ENCODE assay signal across 15 cellular contexts in the genomic region with DNA sequence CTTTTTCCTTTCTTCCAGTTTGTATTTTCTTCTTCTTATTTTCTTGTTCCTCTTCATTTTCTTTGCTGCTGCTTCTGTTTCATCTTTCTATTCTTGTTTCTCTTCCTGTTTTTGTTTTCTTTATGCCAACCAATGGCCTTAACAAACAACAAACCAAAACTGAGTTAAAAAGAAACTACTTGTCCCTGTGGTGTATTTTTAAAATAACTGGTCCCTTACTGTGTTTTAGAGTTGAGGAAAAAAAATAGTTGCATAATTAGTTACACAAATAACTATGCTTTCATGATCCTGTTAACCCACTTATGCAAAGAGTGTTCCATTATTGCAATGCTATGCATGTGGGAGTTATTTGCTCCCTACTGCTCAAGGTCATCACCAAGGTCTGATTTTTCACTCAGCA. TPM values are rescaled to one million over a fixed set of nuclear protein-coding genes. Genes with fewer than 3 reads are reported as not detected.
DNase-seq lines count a peak whose midpoint lies in the region; ATAC-seq and TF ChIP-seq lines count a peak whose summit lies in the region.
"Had no signal": no experiment of that assay in that cellular context is flagged by ENCODE, and none has a peak within 500 bp of the region (broad histone marks: within the 10 kb centered on the region; RNA-seq: fewer than 3 reads in every experiment).

No MANE protein-coding gene starts in this region.

- ATAC-seq in GM18519 (IDR thresholded peaks at IDR 0.05; ENCODE audit: low FRiP score, unreplicated experiment) (peak; percentile 68), GM19467 (IDR thresholded peaks at IDR 0.05; ENCODE audit: unreplicated experiment) (peak; percentile 69), HG02763 (IDR thresholded peaks at IDR 0.05; ENCODE audit: unreplicated experiment) (peak; percentile 81), HG03354 (IDR thresholded peaks at IDR 0.05; ENCODE audit: poor library complexity, severe bottlenecking, unreplicated experiment) (peak; percentile 76)
- ATAC-seq: stimulated activated naive CD8-positive, alpha-beta T cell treated with anti-CD3 and anti-CD28 coated beads, Interleukin-15, Interleukin-2, amounts not matched to agents 100 U/mL and 50 U/mL, for 24 hours had no signal

- DNase-seq in esophagus muscularis mucosa (ENCODE audit: extremely low spot score) (no peak), lower leg skin (ENCODE audit: low spot score in 2 of 2) (no peak), adrenal gland (no peak)
- no peak for DNase-seq in activated CD4-positive, alpha-beta memory T cell treated with anti-CD3 and anti-CD28 coated beads, Interleukin-2, amount 10 ng/mL, durations not matched to agents 7 days and 5 days
- DNase-seq: activated CD4-positive, alpha-beta T cell treated with anti-CD3 and anti-CD28 coated beads, Interleukin-2, amount 50 U/mL, for 1 hour; effector CD8-positive, alpha-beta T cell; NCI-H1694 treated with DMSO at 0.1 percent for 48 hours; SHP77 treated with DMSO at 0.1 percent for 48 hours; stimulated activated naive CD8-positive, alpha-beta T cell treated with anti-CD3 and anti-CD28 coated beads, Interleukin-15, Interleukin-2, amounts not matched to agents 100 U/mL and 50 U/mL, for 24 hours had no signal

- H3K4me1 ChIP-seq in esophagus muscularis mucosa (no peaks in the 10 kb centered on the region), adrenal gland (replicated peaks in 1 of 2) (no peaks in the 10 kb centered on the region)
- H3K4me1 ChIP-seq: vagina had no signal

- H3K4me3 Mint-ChIP-seq in activated CD4-positive, alpha-beta memory T cell treated with anti-CD3 and anti-CD28 coated beads, Interleukin-2, amount 10 ng/mL, durations not matched to agents 7 days and 5 days, result no peak overlapping the region

- POLR2A ChIA-PET in activated CD4-positive, alpha-beta memory T cell treated with anti-CD3 and anti-CD28 coated beads, Interleukin-2, amount 10 ng/mL, durations not matched to agents 7 days and 5 days (lab: Charles Lee), result no interaction called here

- TF ChIP-seq CTCF in esophagus muscularis mucosa (IDR thresholded peaks at IDR 0.05) (no peak), lower leg skin (IDR thresholded peaks at IDR 0.05) (no peak), adrenal gland (IDR thresholded peaks at IDR 0.05) (no peak)

- no peak for TF ChIP-seq EP300 in esophagus muscularis mucosa (IDR thresholded peaks at IDR 0.05)

- no peaks in the 10 kb centered on the region for H3K9me3 ChIP-seq in esophagus muscularis mucosa
- H3K9me3 ChIP-seq in adrenal gland (replicated peaks in 1 of 3), result no peaks in the 10 kb centered on the region
- H3K9me3 ChIP-seq: vagina had no signal

- H3K4me3 ChIP-seq in esophagus muscularis mucosa (no peak overlapping the region), lower leg skin (ENCODE audit: low read depth, poor library complexity, severe bottlenecking) (no peak overlapping the region), adrenal gland (no peak overlapping the region)
- H3K4me3 ChIP-seq: vagina had no signal

- intact Hi-C loops in esophagus muscularis mucosa (cut with DNase I), result no loop called here
- intact Hi-C loops in lower leg skin (cut with DNase I; ENCODE audit: low total_unique reads), result no loop called here
- intact Hi-C loops in adrenal gland (cut with DNase I), result no loop called here

- CTCF ChIA-PET in activated CD4-positive, alpha-beta memory T cell treated with anti-CD3 and anti-CD28 coated beads, Interleukin-2, amount 10 ng/mL, durations not matched to agents 7 days and 5 days (lab: Charles Lee), result no interaction called here

- H3K9me3 Mint-ChIP-seq in activated CD4-positive, alpha-beta memory T cell treated with anti-CD3 and anti-CD28 coated beads, Interleukin-2, amount 10 ng/mL, durations not matched to agents 7 days and 5 days, result no peaks in the 10 kb centered on the region

- no peaks in the 10 kb centered on the region for H3K4me1 Mint-ChIP-seq in activated CD4-positive, alpha-beta memory T cell treated with anti-CD3 and anti-CD28 coated beads, Interleukin-2, amount 10 ng/mL, durations not matched to agents 7 days and 5 days

- H3K36me3 Mint-ChIP-seq in activated CD4-positive, alpha-beta memory T cell treated with anti-CD3 and anti-CD28 coated beads, Interleukin-2, amount 10 ng/mL, durations not matched to agents 7 days and 5 days (ENCODE audit: low read depth), result no peaks in the 10 kb centered on the region

- H3K36me3 ChIP-seq in esophagus muscularis mucosa, result no peaks in the 10 kb centered on the region
- H3K36me3 ChIP-seq in adrenal gland (replicated peaks in 1 of 2), result no peaks in the 10 kb centered on the region
- H3K36me3 ChIP-seq: vagina had no signal

- peaks cover 0 to 30% (median 0%) of the 10 kb centered on the region in 4 donors for H3K27me3 ChIP-seq in esophagus muscularis mucosa
- no peaks in the 10 kb centered on the region for H3K27me3 ChIP-seq in adrenal gland
- H3K27me3 ChIP-seq: vagina had no signal

- TF ChIP-seq POLR2A in esophagus muscularis mucosa (IDR thresholded peaks at IDR 0.05; ENCODE audit: low read depth), result no peak
- no peak for TF ChIP-seq POLR2A in lower leg skin (IDR thresholded peaks at IDR 0.05)
- TF ChIP-seq POLR2A in adrenal gland (IDR thresholded peaks at IDR 0.05), result no peak

- H3K27ac ChIP-seq in esophagus muscularis mucosa (replicated peaks in 1 of 4) (no peak overlapping the region), adrenal gland (no peak overlapping the region)
- H3K27ac ChIP-seq: HL-60, vagina had no signal

- no peak overlapping the region for H3K27ac Mint-ChIP-seq in activated CD4-positive, alpha-beta memory T cell treated with anti-CD3 and anti-CD28 coated beads, Interleukin-2, amount 10 ng/mL, durations not matched to agents 7 days and 5 days

- H3K27me3 Mint-ChIP-seq in activated CD4-positive, alpha-beta memory T cell treated with anti-CD3 and anti-CD28 coated beads, Interleukin-2, amount 10 ng/mL, durations not matched to agents 7 days and 5 days, result peaks cover 22% of the 10 kb centered on the region

RNA-seq across cellular contexts. Expression of a gene that starts 39.6 kb away (rescaled TPM):
- total RNA-seq in esophagus muscularis mucosa (100 to 1,000 TPM in 3 of 4 donors, 10 to 100 TPM in 1; 94.7 to 139 (median 114) TPM), lower leg skin (10 to 100 TPM; 84.8 to 98.1 (median 97.0) TPM), adrenal gland (100 to 1,000 TPM in 2 of 8 donors, 10 to 100 TPM in 6; 62.7 to 114 (median 83.2) TPM)
- total RNA-seq in activated CD4-positive, alpha-beta memory T cell treated with anti-CD3 and anti-CD28 coated beads, Interleukin-2, amount 10 ng/mL, durations not matched to agents 7 days and 5 days, result 10 to 100 TPM; 57.7 to 58.9 TPM
- polyA plus RNA-seq in adrenal gland, result 100 to 1,000 TPM in 2 of 3 donors, 10 to 100 TPM in 1; 55.8 to 141 (median 117) TPM

RNA-seq across cellular contexts. Expression of a gene that starts 52.7 kb away (rescaled TPM):
- total RNA-seq in esophagus muscularis mucosa, result 10 to 100 TPM; 36.6 to 60.2 (median 50.3) TPM
- total RNA-seq in activated CD4-positive, alpha-beta memory T cell treated with anti-CD3 and anti-CD28 coated beads, Interleukin-2, amount 10 ng/mL, durations not matched to agents 7 days and 5 days, result 10 to 100 TPM; 98.0 to 98.6 TPM
- total RNA-seq in lower leg skin, result 10 to 100 TPM; 18.7 to 31.1 (median 25.4) TPM
- 10 to 100 TPM; 21.9 to 74.1 (median 42.9) TPM for total RNA-seq in adrenal gland
- polyA plus RNA-seq in adrenal gland, result 10 to 100 TPM; 32.3 to 64.4 (median 42.2) TPM
